ENCODE assay signal across 11 cellular contexts in genomic region chr14:105026033-105026785, GRCh38. TPM values are rescaled to one million over a fixed set of nuclear protein-coding genes. Genes with fewer than 3 reads are reported as not detected.
DNase-seq lines count a peak whose midpoint lies in the region; ATAC-seq, FAIRE-seq and TF ChIP-seq lines count a peak whose summit lies in the region.
"Had no signal": no experiment of that assay in that cellular context is flagged by ENCODE, and none has a peak within 500 bp of the region (broad histone marks: within the 10 kb centered on the region; RNA-seq: fewer than 3 reads in every experiment).

No MANE protein-coding gene starts in this region.

- no peaks in the 10 kb centered on the region for H3K9me3 Mint-ChIP-seq in activated naive CD4-positive, alpha-beta T cell treated with anti-CD3 and anti-CD28 coated beads for 36 hours
- peaks cover 2% of the 10 kb centered on the region for H3K9me3 Mint-ChIP-seq in Calu3 (ENCODE audit: low read depth, unreplicated experiment)

- H3K4me1 Mint-ChIP-seq in activated naive CD4-positive, alpha-beta T cell treated with anti-CD3 and anti-CD28 coated beads for 36 hours (ENCODE audit: low read depth): peaks cover 46% of the 10 kb centered on the region
- peaks cover 36% of the 10 kb centered on the region for H3K4me1 Mint-ChIP-seq in Calu3 (ENCODE audit: low read depth, unreplicated experiment)

- BruUV-seq in K562 (replicated peaks; lab: Mats Ljungman, UMichigan) (no TSS peak), Calu3 (replicated peaks; lab: Mats Ljungman, UMichigan) (no TSS peak)

- H3K9me1 ChIP-seq in K562 (ENCODE audit: control insufficient read depth, insufficient read depth, low read length): no peaks in the 10 kb centered on the region

- H3K36me3 Mint-ChIP-seq in activated naive CD4-positive, alpha-beta T cell treated with anti-CD3 and anti-CD28 coated beads for 36 hours (ENCODE audit: low read depth): peaks cover 4% of the 10 kb centered on the region
- H3K36me3 Mint-ChIP-seq in Calu3 (ENCODE audit: insufficient read depth, unreplicated experiment): peaks cover 15% of the 10 kb centered on the region

- 81% methylated on average over 14 of the region's 16 CpGs for WGBS in K562 (ENCODE audit: insufficient coverage, low coverage, missing lambda C conversion rate)

- no peak for TF ChIP-seq POLR2A in K562 (conservative IDR thresholded peaks at IDR 0.05)

- no peaks in the 10 kb centered on the region for H3K9me3 ChIP-seq in K562 (replicated peaks; ENCODE audit: control insufficient read depth, insufficient read depth, low read depth, low read length)
- H3K9me3 ChIP-seq: left ventricle myocardium inferior had no signal

- DNase-seq in activated naive CD4-positive, alpha-beta T cell treated with anti-CD3 and anti-CD28 coated beads for 36 hours: peak; percentile 38
- DNase-seq in activated naive CD4-positive, alpha-beta T cell treated with Interleukin-2 at 50 U/mL for 16 hours: no peak
- DNase-seq in NOMO-1 (lab: John Stamatoyannopoulos, UW; ENCODE audit: unreplicated experiment in 2 of 2) (peak; percentile 50 to 81), K562 (ENCODE audit: extremely low read depth in 1 of 4, low spot score in 3 of 4) (no peak), C1 segment of cervical spinal cord (lab: John Stamatoyannopoulos, UW) (no peak), Calu3 (no peak), NCI-H2107 treated with DMSO at 0.1 percent for 48 hours (lab: John Stamatoyannopoulos, UW; ENCODE audit: unreplicated experiment) (no peak)
- no peak for DNase-seq in stimulated activated naive CD8-positive, alpha-beta T cell treated with anti-CD3 and anti-CD28 coated beads, Interleukin-15, Interleukin-2, amounts not matched to agents 100 U/mL and 50 U/mL, for 24 hours
- DNase-seq: activated CD4-positive, alpha-beta T cell treated with anti-CD3 and anti-CD28 coated beads for 48 hours; left ventricle myocardium inferior; NCI-H748 treated with DMSO at 0.1 percent for 48 hours had no signal

- no peak overlapping the region for H3K4me3 ChIP-seq in K562
- H3K4me3 ChIP-seq: left ventricle myocardium inferior had no signal

- H4K20me1 ChIP-seq in K562 (replicated peaks; ENCODE audit: control insufficient read depth, insufficient read depth, low read length): no peaks in the 10 kb centered on the region

- no peak for TF ChIP-seq RAD21 in K562 (CRISPR knock-in tag; conservative IDR thresholded peaks at IDR 0.05 in 1 of 2, IDR thresholded peaks at IDR 0.05 in 1 of 2)

- peaks cover 12% of the 10 kb centered on the region for H3K79me2 ChIP-seq in K562 (ENCODE audit: control insufficient read depth, insufficient read depth, low read length)

- no peaks in the 10 kb centered on the region for H3K36me3 ChIP-seq in K562 (ENCODE audit: control insufficient read depth, insufficient read depth, low read length)
- H3K36me3 ChIP-seq: left ventricle myocardium inferior had no signal

- no peak overlapping the region for H3K9ac ChIP-seq in K562 (ENCODE audit: insufficient read depth in 1 of 2, low read depth in 2 of 2, low read length in 2 of 2)

- no peak overlapping the region for H2AFZ ChIP-seq in K562 (ENCODE audit: low read depth, low read length)

- no peak overlapping the region for H3K27ac ChIP-seq in K562 (ENCODE audit: extremely low read depth, low read depth, low read length)
- H3K27ac ChIP-seq: left ventricle myocardium inferior had no signal

- no peak for TF ChIP-seq EP300 in K562 (IDR thresholded peaks at IDR 0.05; ENCODE audit: low read length)

- H3K4me3 Mint-ChIP-seq in activated naive CD4-positive, alpha-beta T cell treated with anti-CD3 and anti-CD28 coated beads for 36 hours: no peak overlapping the region
- H3K4me3 Mint-ChIP-seq in Calu3 (ENCODE audit: low read depth, unreplicated experiment): no peak overlapping the region

- POLR2A ChIA-PET in K562 (lab: Yijun Ruan, JAX): interaction anchor here (0.6 kb wide), 1 partner anchor 14 kb away, joined by 3 read pairs; no protein-coding TSS in a partner anchor

- H3K27me3 Mint-ChIP-seq in activated naive CD4-positive, alpha-beta T cell treated with anti-CD3 and anti-CD28 coated beads for 36 hours (ENCODE audit: low read depth): no peaks in the 10 kb centered on the region
- no peaks in the 10 kb centered on the region for H3K27me3 Mint-ChIP-seq in Calu3 (ENCODE audit: unreplicated experiment)

- ATAC-seq in K562: no peak
- ATAC-seq in stimulated activated naive CD8-positive, alpha-beta T cell treated with anti-CD3 and anti-CD28 coated beads, Interleukin-15, Interleukin-2, amounts not matched to agents 100 U/mL and 50 U/mL, for 24 hours: peak; percentile 37

- H3K27me3 ChIP-seq in K562 (ENCODE audit: control insufficient read depth in 2 of 2, insufficient read depth in 2 of 2, low read length in 2 of 2): no peaks in the 10 kb centered on the region

- TF ChIP-seq CTCF in K562 (IDR thresholded peaks at IDR 0.05 in 2 of 3, conservative IDR thresholded peaks at IDR 0.05 in 1 of 3; ENCODE audit: insufficient read depth in 2 of 3, low read depth in 1 of 3, low read length in 3 of 3) (no peak), Calu3 (IDR thresholded peaks at IDR 0.05; ENCODE audit: unreplicated experiment) (no peak)

- CTCF ChIA-PET in activated naive CD4-positive, alpha-beta T cell treated with anti-CD3 and anti-CD28 coated beads for 36 hours (lab: Charles Lee): interaction anchor here (0.6 to 2.7 kb wide), 5 partner anchors 18 to 235 kb away, joined by 3 to 10 read pairs (median 3); no protein-coding TSS in a partner anchor
- CTCF ChIA-PET in K562 (lab: Yijun Ruan, JAX; ENCODE audit: low intra/inter-chr PET ratio): no interaction called here
- CTCF ChIA-PET in Calu3 (lab: Charles Lee): no interaction called here

- peaks cover 0 to 5% of the 10 kb centered on the region in 2 experiments; a peak in 2 of 5 replicates for H3K4me1 ChIP-seq in K562 (replicated peaks in 1 of 2; ENCODE audit: control insufficient read depth in 2 of 2, insufficient read depth in 2 of 2, low read length in 2 of 2)

- no peak for FAIRE-seq in K562 (lab: Jason Lieb, UNC)

- in situ Hi-C loops in K562 (cut with MboI): no loop called here

- intact Hi-C loops in activated naive CD4-positive, alpha-beta T cell treated with anti-CD3 and anti-CD28 coated beads for 36 hours (cut with micrococcal nuclease): no loop called here
- intact Hi-C loops in K562 (cut with micrococcal nuclease): no loop called here
- intact Hi-C loops in Calu3 (cut with micrococcal nuclease; ENCODE audit: unreplicated experiment): no loop called here

- H3K27ac Mint-ChIP-seq in activated naive CD4-positive, alpha-beta T cell treated with anti-CD3 and anti-CD28 coated beads for 36 hours: peak overlapping the region; percentile 43
- no peak overlapping the region for H3K27ac Mint-ChIP-seq in Calu3 (ENCODE audit: unreplicated experiment)

- no peak overlapping the region for H3K4me2 ChIP-seq in K562 (ENCODE audit: insufficient read depth, low read length)

RNA-seq across cellular contexts. Expression of gene CDCA4, which starts 5.3 kb away (rescaled TPM):
- 10 to 100 TPM; 59.6 to 60.4 TPM for total RNA-seq in activated naive CD4-positive, alpha-beta T cell treated with anti-CD3 and anti-CD28 coated beads for 36 hours
- 13.4 and 22.4 TPM in 2 replicates for total RNA-seq in K562 (2011; cell fraction: chromatin; rRNA removed; ENCODE audit: low replicate concordance)
- total RNA-seq in K562 (2011; cell fraction: nucleolus; rRNA removed): 17.5 TPM in 2 replicates
- 18.6 and 23.1 TPM in 2 replicates for total RNA-seq in K562 (2011; cell fraction: nucleoplasm; rRNA removed)
- total RNA-seq in K562 (2014; rRNA removed) (33.9 and 41.3 TPM in 2 replicates), K562 (2014; rRNA removed; fragmentation: Illumina TruSeq; extraction: Trizol) (15.8 and 17.3 TPM in 2 replicates), K562 (2015; rRNA removed; fragmentation: Illumina TruSeq; extraction: Trizol) (23.0 and 23.9 TPM in 2 replicates), K562 (2021) (43.3 and 44.2 TPM in 2 replicates), Calu3 (2022) (28.9 and 32.4 TPM in 2 replicates)
- polyA plus RNA-seq in K562 (2011; rRNA removed) (25.1 and 34.5 TPM in 2 replicates), K562 (2014; fragmentation: Illumina TruSeq; extraction: Trizol) (16.7 and 27.1 TPM in 2 replicates), K562 (2014; fragmentation: Nextera tagmentation; extraction: Ambion mirVana) (10 to 100 TPM in 1 of 2 experiments, 1 to 10 TPM in 1; 6.6 to 10.3 TPM), K562 (2014; rRNA removed) (36.9 and 43.3 TPM in 2 replicates)
- polyA plus RNA-seq in K562 (2011; cell fraction: cytosol; rRNA removed): 33.5 and 50.8 TPM in 2 replicates
- polyA plus RNA-seq in K562 (2011; cell fraction: nucleus; rRNA removed): 14.4 and 19.3 TPM in 2 replicates
- polyA plus RNA-seq in K562 (2012): 32.1 and 37.8 TPM in 2 replicates
- polyA minus RNA-seq in K562 (2011; rRNA and poly(A)+ RNA removed): 17.1 and 17.8 TPM in 2 replicates
- 17.8 and 25.3 TPM in 2 replicates for polyA minus RNA-seq in K562 (2011; cell fraction: cytosol; rRNA and poly(A)+ RNA removed)
- 5.7 and 7.2 TPM in 2 replicates for polyA minus RNA-seq in K562 (2011; cell fraction: nucleus; rRNA and poly(A)+ RNA removed)

RNA-seq across cellular contexts. Expression of gene GPR132, which starts 39.0 kb away (rescaled TPM):
- 10 to 100 TPM; 11.3 to 15.3 TPM for total RNA-seq in activated naive CD4-positive, alpha-beta T cell treated with anti-CD3 and anti-CD28 coated beads for 36 hours
- 0.23 and 0.51 TPM in 2 replicates for total RNA-seq in K562 (2011; cell fraction: chromatin; rRNA removed; ENCODE audit: low replicate concordance)
- 0.26 and 0.50 TPM in 2 replicates for total RNA-seq in K562 (2011; cell fraction: nucleolus; rRNA removed)
- 0.23 and 0.44 TPM in 2 replicates for total RNA-seq in K562 (2011; cell fraction: nucleoplasm; rRNA removed)
- total RNA-seq in K562 (2014; rRNA removed) (0.49 and 0.50 TPM in 2 replicates), K562 (2014; rRNA removed; fragmentation: Illumina TruSeq; extraction: Trizol) (0.19 and 0.25 TPM in 2 replicates), K562 (2015; rRNA removed; fragmentation: Illumina TruSeq; extraction: Trizol) (0.98 and 1.0 TPM in 2 replicates), K562 (2021) (0.49 and 1.1 TPM in 2 replicates), Calu3 (2022) (1.4 TPM in 2 replicates)
- polyA plus RNA-seq in K562 (2011; rRNA removed) (0.01 and 0.22 TPM in 2 replicates), K562 (2014; fragmentation: Illumina TruSeq; extraction: Trizol) (0.22 and 0.24 TPM in 2 replicates), K562 (2014; fragmentation: Nextera tagmentation; extraction: Ambion mirVana) (under 1 TPM in 1 of 2 experiments, not detected in 1; 0.01 TPM), K562 (2014; rRNA removed) (0.23 and 0.46 TPM in 2 replicates)
- 0.34 and 1.1 TPM in 2 replicates for polyA plus RNA-seq in K562 (2011; cell fraction: cytosol; rRNA removed)
- 0.27 and 0.41 TPM in 2 replicates for polyA plus RNA-seq in K562 (2011; cell fraction: nucleus; rRNA removed)
- polyA plus RNA-seq in K562 (2012): 0.59 and 3.2 TPM in 2 replicates
- polyA minus RNA-seq in K562 (2011; rRNA and poly(A)+ RNA removed): 0.06 TPM in 1 of 2 replicates, not detected in the other
- not detected in 2 replicates for polyA minus RNA-seq in K562 (2011; cell fraction: cytosol; rRNA and poly(A)+ RNA removed)
- polyA minus RNA-seq in K562 (2011; cell fraction: nucleus; rRNA and poly(A)+ RNA removed): 0.13 and 0.33 TPM in 2 replicates

RNA-seq across cellular contexts. Expression of gene CLBA1, which starts 40.6 kb away (rescaled TPM):
- total RNA-seq in activated naive CD4-positive, alpha-beta T cell treated with anti-CD3 and anti-CD28 coated beads for 36 hours: under 1 TPM; 0.40 to 0.43 TPM
- total RNA-seq in K562 (2011; cell fraction: chromatin; rRNA removed; ENCODE audit: low replicate concordance): 4.9 and 7.5 TPM in 2 replicates
- total RNA-seq in K562 (2011; cell fraction: nucleolus; rRNA removed): 4.7 and 5.3 TPM in 2 replicates
- 3.8 and 4.7 TPM in 2 replicates for total RNA-seq in K562 (2011; cell fraction: nucleoplasm; rRNA removed)
- total RNA-seq in K562 (2014; rRNA removed) (3.2 and 4.0 TPM in 2 replicates), K562 (2014; rRNA removed; fragmentation: Illumina TruSeq; extraction: Trizol) (1.4 and 1.8 TPM in 2 replicates), K562 (2015; rRNA removed; fragmentation: Illumina TruSeq; extraction: Trizol) (2.1 and 2.2 TPM in 2 replicates), K562 (2021) (3.9 and 4.4 TPM in 2 replicates), Calu3 (2022) (12.8 and 13.8 TPM in 2 replicates)
- polyA plus RNA-seq in K562 (2011; rRNA removed) (2.5 and 2.6 TPM in 2 replicates), K562 (2014; fragmentation: Illumina TruSeq; extraction: Trizol) (3.2 TPM in 2 replicates), K562 (2014; fragmentation: Nextera tagmentation; extraction: Ambion mirVana) (under 1 TPM; 0.04 to 0.25 TPM), K562 (2014; rRNA removed) (2.2 and 2.7 TPM in 2 replicates)
- 1.8 and 3.1 TPM in 2 replicates for polyA plus RNA-seq in K562 (2011; cell fraction: cytosol; rRNA removed)
- polyA plus RNA-seq in K562 (2011; cell fraction: nucleus; rRNA removed): 5.7 and 10.6 TPM in 2 replicates
- polyA plus RNA-seq in K562 (2012): 3.0 and 3.1 TPM in 2 replicates
- 1.4 and 1.9 TPM in 2 replicates for polyA minus RNA-seq in K562 (2011; rRNA and poly(A)+ RNA removed)
- 1.4 and 2.5 TPM in 2 replicates for polyA minus RNA-seq in K562 (2011; cell fraction: cytosol; rRNA and poly(A)+ RNA removed)
- polyA minus RNA-seq in K562 (2011; cell fraction: nucleus; rRNA and poly(A)+ RNA removed): 2.7 and 3.2 TPM in 2 replicates

RNA-seq across cellular contexts. Expression of gene AHNAK2, which starts 48.0 kb away (rescaled TPM):
- under 1 TPM; 0.10 TPM for total RNA-seq in activated naive CD4-positive, alpha-beta T cell treated with anti-CD3 and anti-CD28 coated beads for 36 hours
- 0.18 and 0.46 TPM in 2 replicates for total RNA-seq in K562 (2011; cell fraction: chromatin; rRNA removed; ENCODE audit: low replicate concordance)
- total RNA-seq in K562 (2011; cell fraction: nucleolus; rRNA removed): 0.13 and 0.17 TPM in 2 replicates
- 0.07 and 0.31 TPM in 2 replicates for total RNA-seq in K562 (2011; cell fraction: nucleoplasm; rRNA removed)
- 0.04 TPM in 1 of 2 replicates, not detected in the other for total RNA-seq in K562 (2014; rRNA removed)
- total RNA-seq in K562 (2014; rRNA removed; fragmentation: Illumina TruSeq; extraction: Trizol): not detected in 2 replicates
- 0.04 TPM in 2 replicates for total RNA-seq in K562 (2015; rRNA removed; fragmentation: Illumina TruSeq; extraction: Trizol)
- 0.09 and 0.18 TPM in 2 replicates for total RNA-seq in K562 (2021)
- 0.04 TPM in 1 of 2 replicates, not detected in the other for polyA plus RNA-seq in K562 (2011; rRNA removed)
- polyA plus RNA-seq in K562 (2011; cell fraction: cytosol; rRNA removed): under 0.01 and 0.03 TPM in 2 replicates
- 0.14 and 0.22 TPM in 2 replicates for polyA plus RNA-seq in K562 (2011; cell fraction: nucleus; rRNA removed)
- 0.03 and 0.22 TPM in 2 replicates for polyA plus RNA-seq in K562 (2012)
- 0.03 TPM in 1 of 2 replicates, not detected in the other for polyA plus RNA-seq in K562 (2014; fragmentation: Illumina TruSeq; extraction: Trizol)
- not detected for polyA plus RNA-seq in K562 (2014; fragmentation: Nextera tagmentation; extraction: Ambion mirVana)
- polyA plus RNA-seq in K562 (2014; rRNA removed): under 0.01 and 0.04 TPM in 2 replicates
- 0.04 and 0.51 TPM in 2 replicates for polyA minus RNA-seq in K562 (2011; rRNA and poly(A)+ RNA removed)
- polyA minus RNA-seq in K562 (2011; cell fraction: cytosol; rRNA and poly(A)+ RNA removed): 0.10 and 0.27 TPM in 2 replicates
- polyA minus RNA-seq in K562 (2011; cell fraction: nucleus; rRNA and poly(A)+ RNA removed): 0.13 and 0.22 TPM in 2 replicates
- total RNA-seq in Calu3 (2022): 42.0 and 56.5 TPM in 2 replicates

Comparison
In these comparisons a context has a peak if more than half of its experiments do, and no peak if none do; other contexts are left out.
1. DNase-seq: peak in activated naive CD4-positive, alpha-beta T cell treated with anti-CD3 and anti-CD28 coated beads for 36 hours (single experiment) and NOMO-1 (2 of 2); none in activated naive CD4-positive, alpha-beta T cell treated with Interleukin-2 at 50 U/mL for 16 hours (single experiment), K562 (0 of 4), stimulated activated naive CD8-positive, alpha-beta T cell treated with anti-CD3 and anti-CD28 coated beads, Interleukin-15, Interleukin-2, amounts not matched to agents 100 U/mL and 50 U/mL, for 24 hours (single experiment), C1 segment of cervical spinal cord (0 of 14), Calu3 (single experiment) and NCI-H2107 treated with DMSO at 0.1 percent for 48 hours (single experiment).